ENCODE assay signal across 1 cellular context in genomic region chr6:117547688-117548621, GRCh38.
TF ChIP-seq lines count a peak whose summit lies in the region.

No MANE protein-coding gene starts in this region.

TF ChIP-seq in SK-N-SH, 30 proteins besides CTCF, POLR2A, EP300 and RAD21 (continued from another document):
- peak; percentile 74 for TF ChIP-seq PBX3 (IDR thresholded peaks at IDR 0.05)
- TF ChIP-seq GATA2 (CRISPR knock-in tag; IDR thresholded peaks at IDR 0.05): no peak
